1 cellular context compared by ENCODE assay signal in genomic region chr6:30615958-30616810, GRCh38.
A peak's percentile ranks its signal among the peaks of the same experiment; 100 is the strongest.
TF ChIP-seq lines count a peak whose summit lies in the region.

No MANE protein-coding gene starts in this region.

TF ChIP-seq in GM12878, 131 proteins besides CTCF, POLR2A, EP300 and RAD21 (continued from another document):
- TF ChIP-seq ZBTB40 (IDR thresholded peaks at IDR 0.05; ENCODE audit: borderline replicate concordance) (no peak), PML (IDR thresholded peaks at IDR 0.05; ENCODE audit: low read length) (0 out of 2 replicates have a peak, but pooled peaks have one; percentile 58), BCLAF1 (IDR thresholded peaks at IDR 0.05) (no peak), SMAD5 (IDR thresholded peaks at IDR 0.05; ENCODE audit: low read depth) (peak; percentile 94), BHLHE40 (IDR thresholded peaks at IDR 0.05; ENCODE audit: borderline replicate concordance in 1 of 2, low read depth in 2 of 2, low read length in 1 of 2) (peak in 1 of 2 experiments; percentile 42; a peak in 1 of 4 replicates), ATF2 (IDR thresholded peaks at IDR 0.05; ENCODE audit: low read length) (no peak; the same call in none of the 2 replicates), POU2F2 (IDR thresholded peaks at IDR 0.05; ENCODE audit: borderline replicate concordance, low read depth, low read length) (peak; percentile 52), BCL3 (IDR thresholded peaks at IDR 0.05; ENCODE audit: borderline replicate concordance, insufficient read depth, low read depth, low read length, poor library complexity, severe bottlenecking) (no peak), ZBED1 (IDR thresholded peaks at IDR 0.05; ENCODE audit: borderline replicate concordance) (no peak)
